ENCODE assay signal across 8 cellular contexts in genomic region chr10:110502072-110502845, GRCh38. TPM values are rescaled to one million over a fixed set of nuclear protein-coding genes. Genes with fewer than 3 reads are reported as not detected.
A peak's percentile ranks its signal among the peaks of the same experiment; 100 is the strongest.
DNase-seq lines count a peak whose midpoint lies in the region; ATAC-seq, FAIRE-seq and TF ChIP-seq lines count a peak whose summit lies in the region.

No MANE protein-coding gene starts in this region.

- POLR2A ChIA-PET in CD8-positive, alpha-beta T cell (lab: Charles Lee), result interaction anchor here (1.3 kb wide), 1 partner anchor 197 kb away, joined by 4 read pairs; the partner anchor contains the start of gene SMNDC1
- POLR2A ChIA-PET in K562 (lab: Yijun Ruan, JAX) (interaction anchor here (0.7 to 1.3 kb wide), 3 partner anchors 10 to 175 kb away, joined by 3 to 7 read pairs (median 4); no protein-coding TSS in a partner anchor), GM10248 (lab: Yijun Ruan, JAX) (interaction anchor here (0.8 to 2.5 kb wide), 6 partner anchors 10 to 272 kb away, joined by 3 to 12 read pairs (median 4); no protein-coding TSS in a partner anchor)

- H3K4me1 Mint-ChIP-seq in CD8-positive, alpha-beta T cell (ENCODE audit: low read depth), result peaks cover 59% of the 10 kb centered on the region
- H3K4me1 Mint-ChIP-seq in naive B cell, result peaks cover 45 to 67% (median 66%) of the 10 kb centered on the region in 3 donors

- no peaks in the 10 kb centered on the region for H3K27me3 ChIP-seq in CD8-positive, alpha-beta T cell (ENCODE audit: insufficient read depth, low read length)
- H3K27me3 ChIP-seq in K562 (ENCODE audit: control insufficient read depth in 2 of 2, insufficient read depth in 2 of 2, low read length in 2 of 2) (no peaks in the 10 kb centered on the region), SJCRH30 (no peaks in the 10 kb centered on the region)

- no peak for DNase-seq in CD8-positive, alpha-beta T cell
- DNase-seq in K562 (ENCODE audit: extremely low read depth in 1 of 4, low spot score in 3 of 4) (no peak), naive B cell (no peak), kidney glomerular epithelial cell (lab: John Stamatoyannopoulos, UW) (no peak), GM10248 (ENCODE audit: extremely low spot score) (no peak), SJCRH30 (no peak)
- no peak for DNase-seq in stimulated activated naive CD4-positive, alpha-beta T cell (lab: John Stamatoyannopoulos, UW)

- no peaks in the 10 kb centered on the region for H3K9me1 ChIP-seq in K562 (ENCODE audit: control insufficient read depth, insufficient read depth, low read length)

- no peaks in the 10 kb centered on the region for H3K9me3 ChIP-seq in CD8-positive, alpha-beta T cell (ENCODE audit: low read length)
- H3K9me3 ChIP-seq in K562 (replicated peaks; ENCODE audit: control insufficient read depth, insufficient read depth, low read depth, low read length) (no peaks in the 10 kb centered on the region), SJCRH30 (replicated peaks) (no peaks in the 10 kb centered on the region)

- no peak for TF ChIP-seq POLR2A in K562 (conservative IDR thresholded peaks at IDR 0.05)

- peaks cover 25% of the 10 kb centered on the region; the same call in 2 of the 3 replicates for H3K79me2 ChIP-seq in K562 (ENCODE audit: control insufficient read depth, insufficient read depth, low read length)

- WGBS in K562 (ENCODE audit: insufficient coverage, low coverage, missing lambda C conversion rate), result 63% methylated on average over 4 of the region's 6 CpGs

- no peaks in the 10 kb centered on the region for H3K27me3 Mint-ChIP-seq in CD8-positive, alpha-beta T cell (ENCODE audit: low read depth)
- peaks cover 0 to 9% (median 4%) of the 10 kb centered on the region in 3 donors for H3K27me3 Mint-ChIP-seq in naive B cell

- peak overlapping the region; percentile 85 for H3K4me2 ChIP-seq in K562 (ENCODE audit: insufficient read depth, low read length)

- CTCF ChIA-PET in CD8-positive, alpha-beta T cell (lab: Charles Lee), result no interaction called here
- CTCF ChIA-PET in K562 (lab: Yijun Ruan, JAX; ENCODE audit: low intra/inter-chr PET ratio), result interaction anchor here (0.7 kb wide), 1 partner anchor 148 kb away, joined by 3 read pairs; no protein-coding TSS in a partner anchor
- CTCF ChIA-PET in GM10248 (lab: Yijun Ruan, JAX), result interaction anchor here (0.9 to 5.2 kb wide), 10 partner anchors 9 to 198 kb away, joined by 3 to 29 read pairs (median 6); partner anchors contain the start of gene SMNDC1

- H3K9ac ChIP-seq in K562 (ENCODE audit: insufficient read depth in 1 of 2, low read depth in 2 of 2, low read length in 2 of 2), result peak overlapping the region; percentile 46 to 74; a peak in 3 of 4 replicates

- H3K27ac ChIP-seq in CD8-positive, alpha-beta T cell (ENCODE audit: low read depth, low read length), result no peak overlapping the region
- H3K27ac ChIP-seq in K562 (ENCODE audit: extremely low read depth, low read depth, low read length) (peak overlapping the region; percentile 74), SJCRH30 (no peak overlapping the region)

- H3K4me3 ChIP-seq in CD8-positive, alpha-beta T cell (ENCODE audit: low read depth, low read length), result no peak overlapping the region
- H3K4me3 ChIP-seq in K562 (no peak overlapping the region; the same call in 1 of the 2 replicates), SJCRH30 (no peak overlapping the region)

- ATAC-seq in CD8-positive, alpha-beta T cell, result no peak
- peak; percentile 17 for ATAC-seq in HG02938 (IDR thresholded peaks at IDR 0.05; ENCODE audit: unreplicated experiment)
- ATAC-seq in K562, result no peak
- ATAC-seq in naive B cell (ENCODE audit: low read depth in 2 of 2), result no peak

- intact Hi-C loops in CD8-positive, alpha-beta T cell (cut with DNase I, micrococcal nuclease), result loop anchor here in 1 of 2 experiments (5.0 to 10.0 kb wide), 3 partner anchors 45 to 1943 kb away; partner anchors contain the start of genes VTI1A and ZDHHC6
- intact Hi-C loops in K562 (cut with micrococcal nuclease), result loop anchor here (5.0 kb wide), 1 partner anchor 35 kb away; no protein-coding TSS in a partner anchor

- H4K20me1 ChIP-seq in K562 (replicated peaks; ENCODE audit: control insufficient read depth, insufficient read depth, low read length), result no peaks in the 10 kb centered on the region

- no peak for TF ChIP-seq RAD21 in K562 (CRISPR knock-in tag; conservative IDR thresholded peaks at IDR 0.05 in 1 of 2, IDR thresholded peaks at IDR 0.05 in 1 of 2)

- in situ Hi-C loops in K562 (cut with MboI), result no loop called here

- no peak for TF ChIP-seq CTCF in CD8-positive, alpha-beta T cell (IDR thresholded peaks at IDR 0.05)
- no peak for TF ChIP-seq CTCF in K562 (IDR thresholded peaks at IDR 0.05 in 2 of 3, conservative IDR thresholded peaks at IDR 0.05 in 1 of 3; ENCODE audit: insufficient read depth in 2 of 3, low read depth in 1 of 3, low read length in 3 of 3)
- TF ChIP-seq CTCF in GM10248 (IDR thresholded peaks at IDR 0.05; ENCODE audit: control extremely low read depth, extremely low read depth, low read depth, missing control alignments), result no peak

- H3K36me3 Mint-ChIP-seq in CD8-positive, alpha-beta T cell, result peaks cover 7% of the 10 kb centered on the region
- no peaks in the 10 kb centered on the region for H3K36me3 Mint-ChIP-seq in naive B cell

- H3K4me1 ChIP-seq in CD8-positive, alpha-beta T cell (ENCODE audit: insufficient read depth, low read length), result peaks cover 51% of the 10 kb centered on the region
- H3K4me1 ChIP-seq in K562 (replicated peaks in 1 of 2; ENCODE audit: control insufficient read depth in 2 of 2, insufficient read depth in 2 of 2, low read length in 2 of 2), result peaks cover 26 to 52% of the 10 kb centered on the region in 2 experiments
- H3K4me1 ChIP-seq in SJCRH30, result peaks cover 36% of the 10 kb centered on the region

- H3K36me3 ChIP-seq in CD8-positive, alpha-beta T cell (ENCODE audit: insufficient read depth, low read length), result no peaks in the 10 kb centered on the region
- H3K36me3 ChIP-seq in K562 (ENCODE audit: control insufficient read depth, insufficient read depth, low read length) (peaks cover 9% of the 10 kb centered on the region; the same call in 2 of the 3 replicates), SJCRH30 (peaks cover 9% of the 10 kb centered on the region; the same call in 1 of the 2 replicates)

- no TSS peak for BruUV-seq in K562 (replicated peaks; lab: Mats Ljungman, UMichigan)

- FAIRE-seq in K562 (lab: Jason Lieb, UNC), result peak; percentile 37

- H3K27ac Mint-ChIP-seq in CD8-positive, alpha-beta T cell, result peak overlapping the region; percentile 69
- H3K27ac Mint-ChIP-seq in naive B cell, result peak overlapping the region in 5 of 6 donors; percentile 15 to 99 (median 96)

- peak overlapping the region; percentile 54 for H3K4me3 Mint-ChIP-seq in CD8-positive, alpha-beta T cell
- H3K4me3 Mint-ChIP-seq in naive B cell, result peak overlapping the region in 6 of 8 donors; percentile 31 to 87 (median 68)

- H2AFZ ChIP-seq in K562 (ENCODE audit: low read depth, low read length), result peak overlapping the region; percentile 73

- TF ChIP-seq EP300 in K562 (IDR thresholded peaks at IDR 0.05; ENCODE audit: low read length), result no peak

- no peaks in the 10 kb centered on the region for H3K9me3 Mint-ChIP-seq in CD8-positive, alpha-beta T cell
- H3K9me3 Mint-ChIP-seq in naive B cell, result no peaks in the 10 kb centered on the region

TF ChIP-seq in K562, 482 proteins besides CTCF, POLR2A, EP300 and RAD21 (continues in another document):
- TF ChIP-seq GATA2 (CRISPR knock-in tag; IDR thresholded peaks at IDR 0.05) (no peak), ZNF696 (CRISPR knock-in tag; conservative IDR thresholded peaks at IDR 0.05) (no peak), ESRRB (CRISPR knock-in tag; IDR thresholded peaks at IDR 0.05; ENCODE audit: borderline replicate concordance) (no peak), EZH2 (IDR thresholded peaks at IDR 0.05; ENCODE audit: borderline replicate concordance, low read depth, low read length) (no peak), HMGN3 (IDR thresholded peaks at IDR 0.05; ENCODE audit: borderline replicate concordance, extremely low read depth, insufficient read length, low read depth, low read length) (no peak), ARHGAP35 (IDR thresholded peaks at IDR 0.05; ENCODE audit: partially characterized antibody) (no peak), GTF2E2 (tag; IDR thresholded peaks at IDR 0.05) (no peak)
- TF ChIP-seq, protein P1, sequence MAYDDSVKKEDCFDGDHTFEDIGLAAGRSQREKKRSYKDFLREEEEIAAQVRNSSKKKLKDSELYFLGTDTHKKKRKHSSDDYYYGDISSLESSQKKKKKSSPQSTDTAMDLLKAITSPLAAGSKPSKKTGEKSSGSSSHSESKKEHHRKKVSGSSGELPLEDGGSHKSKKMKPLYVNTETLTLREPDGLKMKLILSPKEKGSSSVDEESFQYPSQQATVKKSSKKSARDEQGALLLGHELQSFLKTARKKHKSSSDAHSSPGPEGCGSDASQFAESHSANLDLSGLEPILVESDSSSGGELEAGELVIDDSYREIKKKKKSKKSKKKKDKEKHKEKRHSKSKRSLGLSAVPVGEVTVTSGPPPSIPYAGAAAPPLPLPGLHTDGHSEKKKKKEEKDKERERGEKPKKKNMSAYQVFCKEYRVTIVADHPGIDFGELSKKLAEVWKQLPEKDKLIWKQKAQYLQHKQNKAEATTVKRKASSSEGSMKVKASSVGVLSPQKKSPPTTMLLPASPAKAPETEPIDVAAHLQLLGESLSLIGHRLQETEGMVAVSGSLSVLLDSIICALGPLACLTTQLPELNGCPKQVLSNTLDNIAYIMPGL (CRISPR knock-in tag; IDR thresholded peaks at IDR 0.05), result no peak

RNA-seq across cellular contexts. Expression of gene DUSP5, which starts 4.6 kb away (rescaled TPM):
- 10 to 100 TPM; 69.8 TPM for total RNA-seq in CD8-positive, alpha-beta T cell
- total RNA-seq in K562 (2011; cell fraction: chromatin; rRNA removed; ENCODE audit: low replicate concordance), result 4.3 and 7.9 TPM in 2 replicates
- 4.7 and 6.2 TPM in 2 replicates for total RNA-seq in K562 (2011; cell fraction: nucleolus; rRNA removed)
- 3.0 and 4.0 TPM in 2 replicates for total RNA-seq in K562 (2011; cell fraction: nucleoplasm; rRNA removed)
- total RNA-seq in K562 (2014; rRNA removed), result 1.4 and 2.8 TPM in 2 replicates
- total RNA-seq in K562 (2014; rRNA removed; fragmentation: Illumina TruSeq; extraction: Trizol), result 2.2 and 2.3 TPM in 2 replicates
- total RNA-seq in K562 (2015; rRNA removed; fragmentation: Illumina TruSeq; extraction: Trizol), result 2.0 and 2.4 TPM in 2 replicates
- 3.4 and 3.5 TPM in 2 replicates for total RNA-seq in K562 (2021)
- 2.5 and 3.4 TPM in 2 replicates for polyA plus RNA-seq in K562 (2011; rRNA removed)
- polyA plus RNA-seq in K562 (2011; cell fraction: cytosol; rRNA removed), result 2.9 and 4.8 TPM in 2 replicates
- polyA plus RNA-seq in K562 (2011; cell fraction: nucleus; rRNA removed), result 3.3 and 6.1 TPM in 2 replicates
- polyA plus RNA-seq in K562 (2012), result 4.0 and 6.8 TPM in 2 replicates
- polyA plus RNA-seq in K562 (2014; fragmentation: Illumina TruSeq; extraction: Trizol), result 2.4 TPM in 2 replicates
- polyA plus RNA-seq in K562 (2014; fragmentation: Nextera tagmentation; extraction: Ambion mirVana), result under 1 TPM; 0.49 to 0.71 TPM
- 1.5 and 1.9 TPM in 2 replicates for polyA plus RNA-seq in K562 (2014; rRNA removed)
- polyA minus RNA-seq in K562 (2011; rRNA and poly(A)+ RNA removed), result 5.1 and 10.5 TPM in 2 replicates
- 5.7 and 12.0 TPM in 2 replicates for polyA minus RNA-seq in K562 (2011; cell fraction: cytosol; rRNA and poly(A)+ RNA removed)
- 3.2 and 4.7 TPM in 2 replicates for polyA minus RNA-seq in K562 (2011; cell fraction: nucleus; rRNA and poly(A)+ RNA removed)
- 10 to 100 TPM in 5 of 6 donors, 1 to 10 TPM in 1; 6.0 to 29.7 (median 22.6) TPM for polyA plus RNA-seq in naive B cell (ENCODE audit: low read depth in 6 of 6)
- total RNA-seq in SJCRH30 (2014; rRNA removed; shearing (Covaris generic)), result 5.3 and 6.0 TPM in 2 replicates

Comparison
In these comparisons a context has a peak if more than half of its experiments do, and no peak if none do; other contexts are left out.
1. RNA of gene DUSP5, which starts 4.6 kb away (total RNA-seq): 69.8 TPM in CD8-positive, alpha-beta T cell; 5.3 to 6.0 TPM in SJCRH30 and 1.4 to 7.9 TPM in K562; every median in the first group is over 4 times any median in the second.